26 cellular contexts compared by ENCODE assay signal in the genomic region with DNA sequence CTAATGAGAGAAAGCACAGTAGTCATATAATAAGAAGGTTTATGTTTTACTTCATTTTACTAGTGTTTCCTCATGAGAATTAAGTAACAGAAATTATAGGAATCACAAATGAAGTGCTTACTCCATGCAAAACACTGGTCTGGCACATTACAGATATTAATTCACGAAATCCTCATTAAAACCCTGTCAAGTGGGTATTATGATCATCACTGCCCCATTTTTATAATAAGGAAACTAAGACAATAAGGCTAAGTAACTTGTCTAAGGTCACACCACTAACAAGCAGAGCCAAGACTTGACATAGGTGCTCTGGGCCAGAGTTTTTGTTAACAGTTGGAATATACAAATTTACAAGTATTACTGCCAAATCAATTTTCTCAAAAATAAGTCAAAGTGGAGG.
DNase-seq lines count a peak whose midpoint lies in the region; ATAC-seq, FAIRE-seq and TF ChIP-seq lines count a peak whose summit lies in the region.
"Had no signal": no experiment of that assay in that cellular context is flagged by ENCODE, and none has a peak within 500 bp of the region (broad histone marks: within the 10 kb centered on the region; RNA-seq: fewer than 3 reads in every experiment).

No MANE protein-coding gene starts in this region.

- H3K9me3 ChIP-seq in right atrium auricular region (no peaks in the 10 kb centered on the region), right cardiac atrium (ENCODE audit: control insufficient read depth, low read length) (no peaks in the 10 kb centered on the region), suprapubic skin (no peaks in the 10 kb centered on the region)
- H3K9me3 ChIP-seq: body of pancreas, transverse colon had no signal

- no peaks in the 10 kb centered on the region for H3K36me3 ChIP-seq in right atrium auricular region
- no peaks in the 10 kb centered on the region for H3K36me3 ChIP-seq in suprapubic skin
- H3K36me3 ChIP-seq: transverse colon had no signal

- no peak for TF ChIP-seq EP300 in suprapubic skin (IDR thresholded peaks at IDR 0.05)

- H3K27ac ChIP-seq in right atrium auricular region (peak overlapping the region; percentile 18 to 48), right cardiac atrium (ENCODE audit: low read length) (no peak overlapping the region), suprapubic skin (no peak overlapping the region)
- H3K27ac ChIP-seq: body of pancreas had no signal

- intact Hi-C loops in right cardiac atrium (cut with DNase I) = loop anchor here in 1 of 4 donors (10.0 kb wide), 1 partner anchor 65 kb away; no protein-coding TSS in a partner anchor

- TF ChIP-seq CTCF in right atrium auricular region (IDR thresholded peaks at IDR 0.05) = no peak
- TF ChIP-seq CTCF in suprapubic skin (IDR thresholded peaks at IDR 0.05) = no peak

- TF ChIP-seq POLR2A in suprapubic skin (IDR thresholded peaks at IDR 0.05) = no peak

- DNase-seq in right atrium auricular region (ENCODE audit: low spot score) (no peak), right cardiac atrium (no peak), NCI-H524 (lab: John Stamatoyannopoulos, UW) (peak; percentile 13 to 54), amygdala (lab: John Stamatoyannopoulos, UW) (no peak), suprapubic skin (ENCODE audit: low spot score in 2 of 2) (no peak)
- DNase-seq: activated CD4-positive, alpha-beta T cell treated with anti-CD3 and anti-CD28 coated beads for 36 hours; activated effector memory CD4-positive, alpha-beta T cell treated with anti-CD3 and anti-CD28 coated beads, Interleukin-2, amount 50 U/mL, for 16 hours; body of pancreas; C1 segment of cervical spinal cord; COR-L47; DMS79 treated with DMSO at 0.1 percent for 48 hours; GDM1; HCEC 1CT; hippocampal formation; Kasumi-1; left colon; NCI-H146; NCI-H774; stimulated activated CD4-positive, alpha-beta T cell treated with anti-CD3 and anti-CD28 coated beads, Interleukin-4, amount 100 ng/mL, for 24 hours; transverse colon had no signal

- ATAC-seq in right cardiac atrium = no peak
- no peak for ATAC-seq in HG03045 (IDR thresholded peaks at IDR 0.05; ENCODE audit: unreplicated experiment)
- ATAC-seq: activated CD4-positive, alpha-beta T cell treated with anti-CD3 and anti-CD28 coated beads for 36 hours; body of pancreas; HepG2; sciatic nerve had no signal

- H3K27me3 ChIP-seq in right atrium auricular region = no peaks in the 10 kb centered on the region
- no peaks in the 10 kb centered on the region for H3K27me3 ChIP-seq in right cardiac atrium (ENCODE audit: control insufficient read depth, insufficient read depth)
- H3K27me3 ChIP-seq in suprapubic skin = no peaks in the 10 kb centered on the region
- H3K27me3 ChIP-seq: body of pancreas, transverse colon had no signal

- FAIRE-seq in islet of Langerhans (lab: Jason Lieb, UNC) = peak; percentile 79
- FAIRE-seq: frontal cortex, HepG2, RCC 7860 had no signal

- 69% methylated on average over 1 of the region's 1 CpG for WGBS in right cardiac atrium
- 66% methylated on average over 1 of the region's 1 CpG for WGBS in suprapubic skin

- H3K4me3 ChIP-seq in right atrium auricular region (no peak overlapping the region), right cardiac atrium (ENCODE audit: low read length) (no peak overlapping the region), suprapubic skin (no peak overlapping the region)
- H3K4me3 ChIP-seq: body of pancreas, transverse colon had no signal

- H3K4me1 ChIP-seq in right atrium auricular region (peaks cover 0 to 73% of the 10 kb centered on the region in 2 donors), right cardiac atrium (ENCODE audit: control insufficient read depth, insufficient read depth, low read length) (peaks cover 17% of the 10 kb centered on the region), suprapubic skin (peaks cover 41% of the 10 kb centered on the region)

Comparison
In these comparisons a context has a peak if more than half of its experiments do, and no peak if none do; other contexts are left out.
1. H3K27ac ChIP-seq: peak in right atrium auricular region (2 of 2); none in right cardiac atrium (single experiment) and suprapubic skin (single experiment).
2. DNase-seq: peak in NCI-H524 (2 of 2); none in right atrium auricular region (single experiment), right cardiac atrium (0 of 3), amygdala (0 of 56) and suprapubic skin (0 of 2).